8 cellular contexts compared by ENCODE assay signal in genomic region chr1:197774691-197775281, GRCh38. TPM values are rescaled to one million over a fixed set of nuclear protein-coding genes. Genes with fewer than 3 reads are reported as not detected.
DNase-seq lines count a peak whose midpoint lies in the region; ATAC-seq and TF ChIP-seq lines count a peak whose summit lies in the region.

No MANE protein-coding gene starts in this region.

- peaks cover 39% of the 10 kb centered on the region for H3K4me1 ChIP-seq in body of pancreas

- H3K4me3 Mint-ChIP-seq in T-helper 2 cell treated with Interferon-gamma antibody and Interleukin-4, amounts not matched to agents 5 μg/mL and 100 μg/mL, for 36 hours: peak overlapping the region; percentile 89

- no peaks in the 10 kb centered on the region for H3K27me3 Mint-ChIP-seq in T-helper 2 cell treated with Interferon-gamma antibody and Interleukin-4, amounts not matched to agents 5 μg/mL and 100 μg/mL, for 36 hours (ENCODE audit: low read depth)

- peaks cover 35% of the 10 kb centered on the region for H3K36me3 Mint-ChIP-seq in T-helper 2 cell treated with Interferon-gamma antibody and Interleukin-4, amounts not matched to agents 5 μg/mL and 100 μg/mL, for 36 hours (ENCODE audit: low read depth)

- H3K27me3 ChIP-seq in body of pancreas: no peaks in the 10 kb centered on the region

- H3K36me3 ChIP-seq in body of pancreas (replicated peaks in 1 of 2; ENCODE audit: insufficient read depth in 1 of 2, low read depth in 2 of 2): no peaks in the 10 kb centered on the region

- H3K27ac ChIP-seq in body of pancreas: peak overlapping the region; percentile 91 to 97 (median 95)

- peaks cover 7% of the 10 kb centered on the region for H3K9me3 Mint-ChIP-seq in T-helper 2 cell treated with Interferon-gamma antibody and Interleukin-4, amounts not matched to agents 5 μg/mL and 100 μg/mL, for 36 hours

- 0 to 1% methylated on average over 21 to 62 of the region's 67 CpGs for WGBS in body of pancreas, 2 donors

- ATAC-seq in GM19372 (IDR thresholded peaks at IDR 0.05; ENCODE audit: low read depth, unreplicated experiment) (peak; percentile 28), HG03442 (IDR thresholded peaks at IDR 0.05; ENCODE audit: unreplicated experiment) (peak; percentile 27), body of pancreas (peak; percentile 69)

- TF ChIP-seq CTCF in body of pancreas (IDR thresholded peaks at IDR 0.05): no peak

- intact Hi-C loops in body of pancreas (cut with DNase I): no loop called here

- H3K9me3 ChIP-seq in body of pancreas: no peaks in the 10 kb centered on the region

- peak overlapping the region; percentile 89 for H3K27ac Mint-ChIP-seq in T-helper 2 cell treated with Interferon-gamma antibody and Interleukin-4, amounts not matched to agents 5 μg/mL and 100 μg/mL, for 36 hours

- H3K4me3 ChIP-seq in body of pancreas: peak overlapping the region; percentile 25 to 80

- no peak for TF ChIP-seq POLR2A in body of pancreas (IDR thresholded peaks at IDR 0.05)

- peak; percentile 56 for DNase-seq in CD1c-positive myeloid dendritic cell (ENCODE audit: extremely low spot score)
- peak; percentile 53 for DNase-seq in T-helper 2 cell treated with Interferon-gamma antibody and Interleukin-4, amounts not matched to agents 5 μg/mL and 100 μg/mL, for 36 hours (ENCODE audit: low spot score)
- peak; percentile 51 to 68 (median 56) for DNase-seq in body of pancreas
- peak; percentile 61 for DNase-seq in iPS-NIHi11 (ENCODE audit: low spot score)
- peak in 2 of 3 donors; percentile 19 to 31 for DNase-seq in stimulated activated CD4-positive, alpha-beta T cell treated with anti-CD3 and anti-CD28 coated beads, Interleukin-12 subunit alpha, Interleukin-12 subunit beta, amount 100 ng/mL, for 48 hours (ENCODE audit: low read depth in 2 of 3, low spot score in 1 of 3)
- no peak for DNase-seq in foreskin melanocyte

- H3K4me1 Mint-ChIP-seq in T-helper 2 cell treated with Interferon-gamma antibody and Interleukin-4, amounts not matched to agents 5 μg/mL and 100 μg/mL, for 36 hours (ENCODE audit: low read depth): peaks cover 63% of the 10 kb centered on the region

RNA-seq across cellular contexts. Expression of gene DENND1B, which starts 0.5 kb away (rescaled TPM):
- 10 to 100 TPM in 1 of 2 donors, 1 to 10 TPM in 1; 6.9 to 26.2 TPM for total RNA-seq in body of pancreas
